Comparison of ENCODE assay signal across 13 cellular contexts in genomic region chr17:40546497-40546896, GRCh38. TPM values are rescaled to one million over a fixed set of nuclear protein-coding genes. Genes with fewer than 3 reads are reported as not detected.
DNase-seq lines count a peak whose midpoint lies in the region; ATAC-seq, FAIRE-seq and TF ChIP-seq lines count a peak whose summit lies in the region.
"Not testable (repeated sequence)": the region's sequence is repeated elsewhere in the genome, so short reads cannot be mapped to it uniquely, and the experiment has no call there.
"Had no signal": no experiment of that assay in that cellular context is flagged by ENCODE, and none has a peak within 500 bp of the region (broad histone marks: within the 10 kb centered on the region; RNA-seq: fewer than 3 reads in every experiment).

No MANE protein-coding gene starts in this region.

- WGBS in A549 (ENCODE audit: missing lambda C conversion rate), result 87% methylated on average over 4 of the region's 4 CpGs
- WGBS in IMR-90 (ENCODE audit: extremely low coverage in 2 of 2, insufficient read length in 1 of 2), 2 experiments, result no CpG with 5 or more reads among the region's 4 CpGs

- not testable (repeated sequence) for TF ChIP-seq EP300 in A549 (IDR thresholded peaks at IDR 0.05)

- H3K18ac ChIP-seq in IMR-90 (ENCODE audit: low read depth, low read length), result not testable (repeated sequence)

- H3K4me1 ChIP-seq in A549 (peaks cover 83% of the 10 kb centered on the region), IMR-90 (ENCODE audit: control insufficient read depth, insufficient read depth, low read length) (peaks cover 51% of the 10 kb centered on the region)

- dilution Hi-C loops in IMR-90 (cut with HindIII; ENCODE audit: low sequenced_read_pairs, unreplicated experiment), result not testable (repeated sequence)

- not testable (repeated sequence) for H3K4me3 ChIP-seq in A549; IMR-90 (ENCODE audit: insufficient read depth, low read depth, low read length)

- not testable (repeated sequence) for H3K56ac ChIP-seq in IMR-90 (ENCODE audit: extremely low read depth, insufficient read depth, low read length)

- H2AK5ac ChIP-seq in IMR-90 (ENCODE audit: low read depth, low read length), result 0 out of 2 replicates have a peak overlapping the region, but pooled peaks have one; percentile 10

- H3K23ac ChIP-seq in IMR-90 (ENCODE audit: low read depth, low read length), result not testable (repeated sequence)

- not testable (repeated sequence) for H4K5ac ChIP-seq in IMR-90 (ENCODE audit: low read depth, low read length)

- peak overlapping the region; percentile 92 for H3K27ac Mint-ChIP-seq in CD4-positive, alpha-beta T cell
- H3K27ac Mint-ChIP-seq in T-cell, result peak overlapping the region; percentile 73 to 86
- not testable (repeated sequence) for H3K27ac Mint-ChIP-seq in activated CD8-positive, alpha-beta memory T cell treated with anti-CD3 and anti-CD28 coated beads, Interleukin-2, amount 10 ng/mL, durations not matched to agents 7 days and 5 days; endothelial cell (ENCODE audit: unreplicated experiment)
- peak overlapping the region; percentile 42 for H3K27ac Mint-ChIP-seq in activated naive CD4-positive, alpha-beta T cell treated with anti-CD3 and anti-CD28 coated beads, Interleukin-2, amount 50 U/mL, for 24 hours
- peak overlapping the region; percentile 0 to 14 for H3K27ac Mint-ChIP-seq in natural killer cell treated with Interleukin-12 subunit alpha and Interleukin-12 subunit beta and Interleukin-15 and Interleukin-18, amount 100 ng/mL, for 72 hours

- peaks cover 50% of the 10 kb centered on the region for H3K9me1 ChIP-seq in IMR-90 (ENCODE audit: insufficient read depth, low read length)

- TF ChIP-seq POLR2A in A549 (IDR thresholded peaks at IDR 0.05; ENCODE audit: low read length); IMR-90 (IDR thresholded peaks at IDR 0.05; ENCODE audit: low read depth, low read length): not testable (repeated sequence)

- H4K20me1 ChIP-seq in IMR-90 (ENCODE audit: insufficient read depth, low read length), result not testable (repeated sequence)

- H3K79me1 ChIP-seq in IMR-90 (ENCODE audit: low read depth in 1 of 2, low read length in 2 of 2), result peaks cover 0 to 31% of the 10 kb centered on the region in 2 experiments; a peak in 2 of 4 replicates

- peak overlapping the region; percentile 76 for H3K4me3 Mint-ChIP-seq in CD4-positive, alpha-beta T cell
- H3K4me3 Mint-ChIP-seq in T-cell, result peak overlapping the region in 1 of 3 donors; percentile 49
- not testable (repeated sequence) for H3K4me3 Mint-ChIP-seq in activated CD8-positive, alpha-beta memory T cell treated with anti-CD3 and anti-CD28 coated beads, Interleukin-2, amount 10 ng/mL, durations not matched to agents 7 days and 5 days; natural killer cell treated with Interleukin-12 subunit alpha and Interleukin-12 subunit beta and Interleukin-15 and Interleukin-18, amount 100 ng/mL, for 72 hours
- peak overlapping the region; percentile 67 for H3K4me3 Mint-ChIP-seq in activated naive CD4-positive, alpha-beta T cell treated with anti-CD3 and anti-CD28 coated beads, Interleukin-2, amount 50 U/mL, for 24 hours
- peak overlapping the region; percentile 18 for H3K4me3 Mint-ChIP-seq in endothelial cell (ENCODE audit: unreplicated experiment)

- 0 out of 2 replicates have a peak overlapping the region, but pooled peaks have one; percentile 17 for H2BK120ac ChIP-seq in IMR-90 (ENCODE audit: low read depth, low read length)

- not testable (repeated sequence) for H3K27me3 Mint-ChIP-seq in CD4-positive, alpha-beta T cell; T-cell; activated CD8-positive, alpha-beta memory T cell treated with anti-CD3 and anti-CD28 coated beads, Interleukin-2, amount 10 ng/mL, durations not matched to agents 7 days and 5 days; activated naive CD4-positive, alpha-beta T cell treated with anti-CD3 and anti-CD28 coated beads, Interleukin-2, amount 50 U/mL, for 24 hours
- peaks cover 12% of the 10 kb centered on the region for H3K27me3 Mint-ChIP-seq in endothelial cell (ENCODE audit: unreplicated experiment)
- H3K27me3 Mint-ChIP-seq in natural killer cell treated with Interleukin-12 subunit alpha and Interleukin-12 subunit beta and Interleukin-15 and Interleukin-18, amount 100 ng/mL, for 72 hours, result peaks cover 7 to 12% of the 10 kb centered on the region in 2 donors

- not testable (repeated sequence) for FAIRE-seq in A549 (lab: Jason Lieb, UNC)

- not testable (repeated sequence) for H4K91ac ChIP-seq in IMR-90 (ENCODE audit: insufficient read depth, low read depth, low read length)

- H3K4ac ChIP-seq in IMR-90 (ENCODE audit: low read depth, low read length), result not testable (repeated sequence)

- not testable (repeated sequence) for H3K9me3 ChIP-seq in A549; CD4-positive, alpha-beta T cell (ENCODE audit: control insufficient read depth, low read length); IMR-90 (ENCODE audit: control insufficient read depth, insufficient read depth, low read length)

- not testable (repeated sequence) for TF ChIP-seq CTCF in A549 (IDR thresholded peaks at IDR 0.05); CD4-positive, alpha-beta T cell (IDR thresholded peaks at IDR 0.05); IMR-90 (conservative IDR thresholded peaks at IDR 0.05; ENCODE audit: low read depth, low read length); endothelial cell (IDR thresholded peaks at IDR 0.05; ENCODE audit: unreplicated experiment)

- H3K9me3 Mint-ChIP-seq in CD4-positive, alpha-beta T cell; T-cell; activated CD8-positive, alpha-beta memory T cell treated with anti-CD3 and anti-CD28 coated beads, Interleukin-2, amount 10 ng/mL, durations not matched to agents 7 days and 5 days (ENCODE audit: low read depth); activated naive CD4-positive, alpha-beta T cell treated with anti-CD3 and anti-CD28 coated beads, Interleukin-2, amount 50 U/mL, for 24 hours; endothelial cell (ENCODE audit: unreplicated experiment); natural killer cell treated with Interleukin-12 subunit alpha and Interleukin-12 subunit beta and Interleukin-15 and Interleukin-18, amount 100 ng/mL, for 72 hours: not testable (repeated sequence)

- intact Hi-C loops in CD4-positive, alpha-beta T cell (cut with DNase I, micrococcal nuclease), result loop anchor here in 1 of 2 experiments (10.0 kb wide), 1 partner anchor 1118 kb away; no protein-coding TSS in a partner anchor
- intact Hi-C loops in IMR-90 (cut with micrococcal nuclease), result not testable (repeated sequence)

- CTCF ChIA-PET in A549 (lab: Yijun Ruan, JAX) (interaction anchor here (26.0 to 36.6 kb wide), 2 partner anchors 7 to 12 kb away, joined by 1144 read pairs; partner anchors contain the start of gene CCR7), IMR-90 (lab: Yijun Ruan, JAX) (interaction anchor here (1.1 kb wide), 1 partner anchor 13 kb away, joined by 3 read pairs; no protein-coding TSS in a partner anchor), T-cell (lab: Charles Lee) (interaction anchor here in 1 of 2 donors (3.2 kb wide), 1 partner anchor 14 kb away, joined by 17 read pairs; no protein-coding TSS in a partner anchor)
- CTCF ChIA-PET in CD4-positive, alpha-beta T cell (lab: Charles Lee), result interaction anchor here (2.2 to 3.8 kb wide), 3 partner anchors 14 to 69 kb away, joined by 12 to 22 read pairs (median 22); no protein-coding TSS in a partner anchor
- CTCF ChIA-PET in activated CD8-positive, alpha-beta memory T cell treated with anti-CD3 and anti-CD28 coated beads, Interleukin-2, amount 10 ng/mL, durations not matched to agents 7 days and 5 days (lab: Charles Lee), result interaction anchor here (1.0 to 27.4 kb wide), 3 partner anchors 13 to 129 kb away, joined by 3 to 447 read pairs (median 3); partner anchors contain the start of genes CCR7 and TOP2A

- peak overlapping the region; percentile 95 to 99 for H3K27ac ChIP-seq in A549
- H3K27ac ChIP-seq in CD4-positive, alpha-beta T cell (ENCODE audit: low read depth, low read length); IMR-90 (ENCODE audit: insufficient read depth, low read length): not testable (repeated sequence)

- not testable (repeated sequence) for H3K27me3 ChIP-seq in CD4-positive, alpha-beta T cell (ENCODE audit: control insufficient read depth, insufficient read depth, low read length); IMR-90 (ENCODE audit: control insufficient read depth, insufficient read depth, low read length)

- peaks cover 12% of the 10 kb centered on the region for H3K36me3 Mint-ChIP-seq in CD4-positive, alpha-beta T cell (ENCODE audit: low read depth)
- H3K36me3 Mint-ChIP-seq in T-cell; activated CD8-positive, alpha-beta memory T cell treated with anti-CD3 and anti-CD28 coated beads, Interleukin-2, amount 10 ng/mL, durations not matched to agents 7 days and 5 days; activated naive CD4-positive, alpha-beta T cell treated with anti-CD3 and anti-CD28 coated beads, Interleukin-2, amount 50 U/mL, for 24 hours; endothelial cell (ENCODE audit: low read depth, unreplicated experiment); natural killer cell treated with Interleukin-12 subunit alpha and Interleukin-12 subunit beta and Interleukin-15 and Interleukin-18, amount 100 ng/mL, for 72 hours: not testable (repeated sequence)

- DNase-seq in A549 (ENCODE audit: low read depth in 1 of 2, low spot score in 1 of 2); CD4-positive, alpha-beta T cell; IMR-90; T-cell; endothelial cell (ENCODE audit: low spot score); natural killer cell treated with Interleukin-12 subunit alpha and Interleukin-12 subunit beta and Interleukin-15 and Interleukin-18, amount 100 ng/mL, for 72 hours (ENCODE audit: low spot score): not testable (repeated sequence)
- DNase-seq in activated CD8-positive, alpha-beta memory T cell treated with anti-CD3 and anti-CD28 coated beads, Interleukin-2, amount 10 ng/mL, durations not matched to agents 7 days and 5 days, result peak; percentile 9

- not testable (repeated sequence) for ATAC-seq in A549; CD4-positive, alpha-beta T cell (ENCODE audit: poor library complexity); IMR-90 (ENCODE audit: low read depth); T-cell (replicated peaks in 1 of 4); activated CD8-positive, alpha-beta memory T cell treated with anti-CD3 and anti-CD28 coated beads, Interleukin-2, amount 10 ng/mL, durations not matched to agents 7 days and 5 days; natural killer cell treated with Interleukin-12 subunit alpha and Interleukin-12 subunit beta and Interleukin-15 and Interleukin-18, amount 100 ng/mL, for 72 hours

- not testable (repeated sequence) for H3K36me3 ChIP-seq in IMR-90 (ENCODE audit: control insufficient read depth, insufficient read depth, low read length)

- BruUV-seq in IMR-90 (replicated peaks; lab: Mats Ljungman, UMichigan), result not testable (repeated sequence)

- not testable (repeated sequence) for H2AK9ac ChIP-seq in IMR-90 (replicated peaks; ENCODE audit: low read depth, low read length, poor library complexity)

- not testable (repeated sequence) for H2AFZ ChIP-seq in IMR-90 (replicated peaks; ENCODE audit: low read length, poor library complexity)

- H2BK15ac ChIP-seq in IMR-90 (ENCODE audit: low read depth, low read length), result not testable (repeated sequence)

- H3K4me1 Mint-ChIP-seq in CD4-positive, alpha-beta T cell (ENCODE audit: low read depth), result peaks cover 83% of the 10 kb centered on the region
- H3K4me1 Mint-ChIP-seq in T-cell (peaks cover 85 to 91% (median 90%) of the 10 kb centered on the region in 3 donors), endothelial cell (ENCODE audit: unreplicated experiment) (peaks cover 28% of the 10 kb centered on the region)
- H3K4me1 Mint-ChIP-seq in activated CD8-positive, alpha-beta memory T cell treated with anti-CD3 and anti-CD28 coated beads, Interleukin-2, amount 10 ng/mL, durations not matched to agents 7 days and 5 days, result peaks cover 73% of the 10 kb centered on the region
- H3K4me1 Mint-ChIP-seq in activated naive CD4-positive, alpha-beta T cell treated with anti-CD3 and anti-CD28 coated beads, Interleukin-2, amount 50 U/mL, for 24 hours, result peaks cover 92% of the 10 kb centered on the region
- H3K4me1 Mint-ChIP-seq in natural killer cell treated with Interleukin-12 subunit alpha and Interleukin-12 subunit beta and Interleukin-15 and Interleukin-18, amount 100 ng/mL, for 72 hours (ENCODE audit: low read depth in 2 of 2), result peaks cover 44 to 49% of the 10 kb centered on the region in 2 donors

- H4K8ac ChIP-seq in IMR-90 (ENCODE audit: low read depth in 2 of 2, low read length in 2 of 2), result not testable (repeated sequence)

- not testable (repeated sequence) for TF ChIP-seq RAD21 in A549 (conservative IDR thresholded peaks at IDR 0.05 in 1 of 2, IDR thresholded peaks at IDR 0.05 in 1 of 2); IMR-90 (IDR thresholded peaks at IDR 0.05; ENCODE audit: low read length)

- not testable (repeated sequence) for H3K4me2 ChIP-seq in A549; IMR-90 (ENCODE audit: low read depth, low read length)

- in situ Hi-C loops in IMR-90 (cut with MboI; ENCODE audit: low sequenced_read_pairs), result not testable (repeated sequence)

- not testable (repeated sequence) for H3K14ac ChIP-seq in IMR-90 (replicated peaks; ENCODE audit: low read depth, low read length)

- POLR2A ChIA-PET in A549 (lab: Yijun Ruan, JAX) (interaction anchor here (3.5 kb wide), 1 partner anchor 61 kb away, joined by 25 read pairs; no protein-coding TSS in a partner anchor), T-cell (lab: Charles Lee) (interaction anchor here in 1 of 2 donors (0.6 kb wide), 1 partner anchor 235 kb away, joined by 4 read pairs; no protein-coding TSS in a partner anchor)
- POLR2A ChIA-PET in CD4-positive, alpha-beta T cell (lab: Charles Lee), result interaction anchor here (0.8 to 33.8 kb wide), 5 partner anchors 10 to 69 kb away, joined by 3 to 1290 read pairs (median 249); partner anchors contain the start of gene CCR7
- POLR2A ChIA-PET in IMR-90 (lab: Charles Lee; ENCODE audit: unreplicated experiment), result not testable (repeated sequence)

- not testable (repeated sequence) for H2BK20ac ChIP-seq in IMR-90 (ENCODE audit: low read depth, low read length)

- not testable (repeated sequence) for H2BK5ac ChIP-seq in IMR-90 (ENCODE audit: low read depth, low read length, poor library complexity, severe bottlenecking)

- not testable (repeated sequence) for H3K9ac ChIP-seq in IMR-90 (ENCODE audit: low read depth, low read length)

RNA-seq across cellular contexts. Expression of gene CCR7, which starts 18.8 kb away (rescaled TPM):
- 1.4 and 1.9 TPM in 2 replicates for polyA plus RNA-seq in A549 (2011; rRNA removed)
- polyA plus RNA-seq in A549 (2012; cell fraction: cytosol; rRNA removed), result 0.79 and 1.5 TPM in 2 replicates
- polyA plus RNA-seq in A549 (2012; cell fraction: nucleus; rRNA removed), result 3.0 and 3.2 TPM in 2 replicates
- 0.72 to 0.84 TPM (median 0.76 TPM) in 3 replicates for polyA plus RNA-seq in A549 (2017; fragmentation: RNase III; extraction: RNeasy Plus Mini Kit Qiagen cat#74134 plus additional on column Dnase treatment)
- polyA minus RNA-seq in A549 (2011; rRNA and poly(A)+ RNA removed), result 1.7 and 3.3 TPM in 2 replicates
- total RNA-seq in CD4-positive, alpha-beta T cell, result 100 to 1,000 TPM; 170 to 180 TPM
- total RNA-seq in IMR-90 (2012; rRNA removed), result 0.28 and 0.36 TPM in 2 replicates
- polyA plus RNA-seq in IMR-90 (2012; rRNA removed), result 0.14 and 0.22 TPM in 2 replicates
- 0.16 TPM in 1 of 2 replicates, not detected in the other for polyA plus RNA-seq in IMR-90 (2012; cell fraction: cytosol; rRNA removed)
- polyA plus RNA-seq in IMR-90 (2012; cell fraction: nucleus; rRNA removed; ENCODE audit: low replicate concordance), result 0.23 and 0.39 TPM in 2 replicates
- total RNA-seq in T-cell, result 100 to 1,000 TPM; 173 to 438 (median 340) TPM
- 10 to 100 TPM; 43.5 to 83.9 TPM for total RNA-seq in activated CD8-positive, alpha-beta memory T cell treated with anti-CD3 and anti-CD28 coated beads, Interleukin-2, amount 10 ng/mL, durations not matched to agents 7 days and 5 days
- total RNA-seq in endothelial cell (ENCODE audit: unreplicated experiment), result 0.51 TPM
- total RNA-seq in natural killer cell treated with Interleukin-12 subunit alpha and Interleukin-12 subunit beta and Interleukin-15 and Interleukin-18, amount 100 ng/mL, for 72 hours, result 10 to 100 TPM; 65.7 to 71.1 TPM
- total RNA-seq: Daoy, G401, H4, MCF 10A had no signal
- polyA plus RNA-seq: SK-N-SH had no signal

RNA-seq across cellular contexts. Expression of gene TNS4, which starts 45.1 kb away (rescaled TPM):
- polyA plus RNA-seq in A549 (2011; rRNA removed), result 24.2 and 45.9 TPM in 2 replicates
- 18.0 and 30.2 TPM in 2 replicates for polyA plus RNA-seq in A549 (2012; cell fraction: cytosol; rRNA removed)
- polyA plus RNA-seq in A549 (2012; cell fraction: nucleus; rRNA removed), result 83.8 and 125 TPM in 2 replicates
- polyA plus RNA-seq in A549 (2017; fragmentation: RNase III; extraction: RNeasy Plus Mini Kit Qiagen cat#74134 plus additional on column Dnase treatment), result 61.6 to 75.9 TPM (median 73.5 TPM) in 3 replicates
- polyA minus RNA-seq in A549 (2011; rRNA and poly(A)+ RNA removed), result 62.8 and 79.7 TPM in 2 replicates
- 1 to 10 TPM; 3.0 to 4.2 TPM for total RNA-seq in CD4-positive, alpha-beta T cell
- 0.28 TPM in 1 of 2 replicates, not detected in the other for total RNA-seq in IMR-90 (2012; rRNA removed)
- polyA plus RNA-seq in IMR-90 (2012; rRNA removed), result 0.07 TPM in 1 of 2 replicates, not detected in the other
- polyA plus RNA-seq in IMR-90 (2012; cell fraction: cytosol; rRNA removed), result 0.07 and 0.08 TPM in 2 replicates
- 0.33 and 0.57 TPM in 2 replicates for polyA plus RNA-seq in IMR-90 (2012; cell fraction: nucleus; rRNA removed; ENCODE audit: low replicate concordance)
- total RNA-seq in T-cell, result 1 to 10 TPM in 2 of 5 donors, under 1 TPM in 3; 0.55 to 3.7 (median 0.66) TPM
- 1 to 10 TPM; 4.2 to 5.8 TPM for total RNA-seq in activated CD8-positive, alpha-beta memory T cell treated with anti-CD3 and anti-CD28 coated beads, Interleukin-2, amount 10 ng/mL, durations not matched to agents 7 days and 5 days
- 0.08 TPM for total RNA-seq in endothelial cell (ENCODE audit: unreplicated experiment)
- total RNA-seq in natural killer cell treated with Interleukin-12 subunit alpha and Interleukin-12 subunit beta and Interleukin-15 and Interleukin-18, amount 100 ng/mL, for 72 hours, result 1 to 10 TPM in 1 of 2 donors, under 1 TPM in 1; 0.76 to 2.9 TPM
- total RNA-seq: G401, H4 had no signal
- polyA plus RNA-seq: SK-N-SH had no signal

Comparison
In these comparisons a context has a peak if more than half of its experiments do, and no peak if none do; other contexts are left out.
1. RNA of gene CCR7, which starts 18.8 kb away (total RNA-seq): 173 to 438 TPM in T-cell, 170 to 180 TPM in CD4-positive, alpha-beta T cell, 43.5 to 83.9 TPM in activated CD8-positive, alpha-beta memory T cell treated with anti-CD3 and anti-CD28 coated beads, Interleukin-2, amount 10 ng/mL, durations not matched to agents 7 days and 5 days and 65.7 to 71.1 TPM in natural killer cell treated with Interleukin-12 subunit alpha and Interleukin-12 subunit beta and Interleukin-15 and Interleukin-18, amount 100 ng/mL, for 72 hours; 0.51 TPM in endothelial cell (single experiment) and 0.28 to 0.36 TPM in IMR-90; every median in the first group is over 10 times any median in the second.